16 cellular contexts compared by ENCODE assay signal in genomic region chr3:62467936-62468722, GRCh38.
"Had no signal": no experiment of that assay in that cellular context is flagged by ENCODE, and none has a peak within 500 bp of the region (broad histone marks: within the 10 kb centered on the region; RNA-seq: fewer than 3 reads in every experiment).

No MANE protein-coding gene starts in this region.

- DNase-seq: effector memory CD4-positive, alpha-beta T cell; heart right ventricle; hypothalamus; kidney glomerular epithelial cell; mammary epithelial cell; naive thymus-derived CD4-positive, alpha-beta T cell; nephron progenitor cell; psoas muscle; retina; sigmoid colon; stimulated activated CD4-positive, alpha-beta T cell treated with anti-CD3 and anti-CD28 coated beads, Interleukin-2, amount 100 ng/mL, for 24 hours; stimulated activated CD4-positive, alpha-beta T cell treated with anti-CD3 and anti-CD28 coated beads, Interleukin-4, amount 100 ng/mL, for 4 hours; stimulated activated naive B cell treated with anti-CD40 and anti-IgM and Interleukin-4, amounts not matched to agents 10 μg/mL and 1 μg/mL and 100 μg/mL, for 72 hours; stimulated activated naive CD8-positive, alpha-beta T cell treated with anti-CD3 and anti-CD28 coated beads, Interleukin-15, amount 100 ng/mL, for 72 hours had no signal

- H3K27me3 ChIP-seq: sigmoid colon had no signal

- H3K4me3 ChIP-seq: heart right ventricle, psoas muscle, sigmoid colon, skin epidermis had no signal

- H3K36me3 ChIP-seq: heart right ventricle, sigmoid colon had no signal

- ATAC-seq: esophagus mucosa; heart right ventricle; naive thymus-derived CD4-positive, alpha-beta T cell; psoas muscle; stimulated activated naive B cell treated with anti-CD40 and anti-IgM and Interleukin-4, amounts not matched to agents 10 μg/mL and 1 μg/mL and 100 μg/mL, for 72 hours had no signal

- H3K4me1 ChIP-seq: psoas muscle, sigmoid colon had no signal

- H3K9me3 ChIP-seq: heart right ventricle, psoas muscle, sigmoid colon had no signal

- H3K27ac ChIP-seq: heart right ventricle, psoas muscle, sigmoid colon, skin epidermis had no signal
